Comparison of ENCODE assay signal across 22 cellular contexts in the genomic region with DNA sequence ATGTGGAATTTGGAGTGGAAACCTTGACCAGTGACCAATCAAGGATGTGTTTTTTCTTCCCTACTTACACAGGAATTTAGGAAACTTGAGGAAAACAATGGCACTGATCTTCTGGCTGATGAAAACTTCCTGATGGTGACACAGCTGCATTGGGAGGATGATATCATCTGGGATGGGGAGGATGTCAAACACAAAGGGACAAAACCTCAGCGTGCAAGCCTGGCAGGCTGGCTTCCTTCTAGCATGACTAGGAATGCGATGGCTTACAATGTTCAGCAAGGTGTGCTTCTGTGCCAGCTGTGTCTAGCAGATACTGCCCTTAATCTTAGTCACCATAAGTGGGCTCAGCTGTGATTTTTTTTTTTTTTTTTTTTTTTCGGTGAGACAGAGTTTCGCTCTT.
"Had no signal": no experiment of that assay in that cellular context is flagged by ENCODE, and none has a peak within 500 bp of the region (broad histone marks: within the 10 kb centered on the region; RNA-seq: fewer than 3 reads in every experiment).

No MANE protein-coding gene starts in this region.

- DNase-seq: activated CD4-positive, alpha-beta T cell treated with anti-CD3 and anti-CD28 coated beads for 36 hours; activated CD4-positive, CD25-positive, alpha-beta regulatory T cell; activated CD8-positive, alpha-beta T cell treated with anti-CD3 and anti-CD28 coated beads, Interleukin-2, amount 10 ng/mL, durations not matched to agents 7 days and 5 days; activated gamma-delta T cell; activated naive CD4-positive, alpha-beta T cell treated with anti-CD3 and anti-CD28 coated beads, Interleukin-2, amount 10 ng/mL, durations not matched to agents 7 days and 5 days; activated naive CD8-positive, alpha-beta T cell treated with anti-CD3 and anti-CD28 coated beads, Interleukin-2, amount 50 U/mL, for 24 hours; amygdala; effector CD8-positive, alpha-beta T cell; kidney glomerular epithelial cell; left lung; lower lobe of right lung; naive thymus-derived CD4-positive, alpha-beta T cell; pancreas; stimulated activated CD4-positive, alpha-beta T cell treated with anti-CD3 and anti-CD28 coated beads, Interleukin-15, amount 100 ng/mL, for 24 hours; stimulated activated CD4-positive, alpha-beta T cell treated with anti-CD3 and anti-CD28 coated beads, Interleukin-2, amount 100 ng/mL, for 24 hours; stimulated activated naive CD4-positive, alpha-beta T cell; T-cell; testis; transverse colon had no signal

- H3K9me3 ChIP-seq: breast epithelium, left lung, lower lobe of right lung, pancreas, prostate gland, testis, transverse colon had no signal

- H3K4me1 ChIP-seq: breast epithelium, foreskin keratinocyte, left lung, lower lobe of right lung, pancreas, prostate gland, testis, transverse colon had no signal

- H3K36me3 ChIP-seq: breast epithelium had no signal

- H3K4me3 ChIP-seq: breast epithelium, left lung, lower lobe of right lung, pancreas, prostate gland, testis, transverse colon had no signal

- H3K27ac ChIP-seq: breast epithelium, foreskin keratinocyte, left lung, lower lobe of right lung, pancreas, prostate gland, testis, transverse colon had no signal
